Comparison of ENCODE assay signal across 12 cellular contexts in the genomic region with DNA sequence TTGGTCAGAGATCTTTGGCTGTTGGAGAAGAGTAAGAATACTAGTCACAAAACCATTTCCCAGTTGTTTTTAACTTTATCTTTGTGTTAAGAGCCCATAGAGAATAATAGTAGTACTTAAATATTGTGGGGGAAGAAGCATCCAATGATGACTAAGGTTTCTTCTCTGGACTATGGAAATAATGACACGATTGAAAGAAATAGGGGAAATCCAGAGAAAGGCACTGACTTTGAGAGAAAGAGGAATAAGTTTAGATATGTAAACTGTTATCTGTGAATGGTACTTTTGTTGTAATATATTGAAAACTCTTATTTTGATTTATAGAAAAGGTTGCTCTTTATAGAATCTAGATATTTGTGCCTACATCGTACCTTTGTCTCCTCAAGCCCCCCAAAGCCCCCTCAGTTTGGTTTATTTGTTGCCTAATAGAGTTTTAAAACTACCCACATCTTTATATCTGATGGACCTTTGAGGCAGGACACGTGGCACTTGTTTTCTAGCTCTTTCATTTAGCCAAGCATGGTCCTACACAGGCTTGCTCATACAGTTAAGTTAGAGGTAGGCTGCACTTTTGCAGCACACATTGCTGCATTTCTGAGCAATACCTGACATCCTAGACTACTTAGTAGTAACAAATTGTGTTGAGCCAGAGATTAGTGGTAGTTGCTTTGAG.
DNase-seq lines count a peak whose midpoint lies in the region; ATAC-seq, FAIRE-seq and TF ChIP-seq lines count a peak whose summit lies in the region.
"Had no signal": no experiment of that assay in that cellular context is flagged by ENCODE, and none has a peak within 500 bp of the region (broad histone marks: within the 10 kb centered on the region; RNA-seq: fewer than 3 reads in every experiment).

No MANE protein-coding gene starts in this region.

- no peak for DNase-seq in CD8-positive, alpha-beta T cell
- peak; percentile 75 for DNase-seq in GM23248
- DNase-seq in astrocyte (ENCODE audit: low read depth), result peak; percentile 53
- no peak for DNase-seq in natural killer cell treated with Interleukin-12 subunit alpha and Interleukin-12 subunit beta and Interleukin-15 and Interleukin-18, amount 100 ng/mL, for 72 hours (ENCODE audit: low spot score)
- DNase-seq in heart left ventricle, result no peak
- no peak for DNase-seq in NCI-H1048 (lab: John Stamatoyannopoulos, UW)
- DNase-seq in NK-92 treated with Interleukin-12 subunit alpha and Interleukin-12 subunit beta, amount 100 ng/mL, for 24 hours (lab: John Stamatoyannopoulos, UW), result no peak
- DNase-seq: DMS153, NCI-H1417, T-helper 9 cell had no signal

- peaks cover 4% of the 10 kb centered on the region for H3K9me3 Mint-ChIP-seq in CD8-positive, alpha-beta T cell
- no peaks in the 10 kb centered on the region for H3K9me3 Mint-ChIP-seq in astrocyte (ENCODE audit: unreplicated experiment)
- H3K9me3 Mint-ChIP-seq in natural killer cell treated with Interleukin-12 subunit alpha and Interleukin-12 subunit beta and Interleukin-15 and Interleukin-18, amount 100 ng/mL, for 72 hours, result no peaks in the 10 kb centered on the region

- no peaks in the 10 kb centered on the region for H3K9me2 ChIP-seq in GM23248 (ENCODE audit: insufficient read depth)

- peaks cover 17% of the 10 kb centered on the region for H3K4me1 ChIP-seq in CD8-positive, alpha-beta T cell (ENCODE audit: insufficient read depth, low read length)
- peaks cover 46% of the 10 kb centered on the region for H3K4me1 ChIP-seq in GM23248 (ENCODE audit: insufficient read depth)
- peaks cover 20% of the 10 kb centered on the region for H3K4me1 ChIP-seq in astrocyte (ENCODE audit: insufficient read depth, low read length)
- H3K4me1 ChIP-seq in heart left ventricle, result peaks cover 0 to 49% (median 27%) of the 10 kb centered on the region in 12 donors

- no peak overlapping the region for H3K4me2 ChIP-seq in GM23248 (ENCODE audit: unreplicated experiment)
- no peak overlapping the region for H3K4me2 ChIP-seq in astrocyte (ENCODE audit: low read length)

- peaks cover 35% of the 10 kb centered on the region for H3F3A ChIP-seq in GM23248 (ENCODE audit: insufficient read depth)

- H3K27ac ChIP-seq in CD8-positive, alpha-beta T cell (ENCODE audit: low read depth, low read length), result no peak overlapping the region
- H3K27ac ChIP-seq in GM23248, result peak overlapping the region; percentile 46
- H3K27ac ChIP-seq in astrocyte (ENCODE audit: low read depth, low read length), result no peak overlapping the region
- H3K27ac ChIP-seq in heart left ventricle, result peak overlapping the region in 1 of 12 donors; percentile 46

- WGBS in GM23248 (ENCODE audit: low coverage in 1 of 2, low lambda C conversion rate in 2 of 2, missing lambda C conversion rate in 2 of 2), 2 experiments, result 61 to 62% methylated on average over 3 of the region's 3 CpGs
- WGBS in heart left ventricle, 4 donors, result 69 to 78% (median 70%) methylated on average over 3 of the region's 3 CpGs

- H3K27me3 ChIP-seq in CD8-positive, alpha-beta T cell (ENCODE audit: insufficient read depth, low read length), result no peaks in the 10 kb centered on the region
- H3K27me3 ChIP-seq in GM23248 (replicated peaks; ENCODE audit: insufficient read depth) (no peaks in the 10 kb centered on the region), astrocyte (ENCODE audit: insufficient read depth, low read length) (no peaks in the 10 kb centered on the region), heart left ventricle (no peaks in the 10 kb centered on the region)
- H3K27me3 ChIP-seq: right atrium auricular region had no signal

- TF ChIP-seq CTCF in CD8-positive, alpha-beta T cell (IDR thresholded peaks at IDR 0.05), result no peak
- TF ChIP-seq CTCF in astrocyte (IDR thresholded peaks at IDR 0.05; ENCODE audit: insufficient read depth, low read depth, low read length), result no peak
- TF ChIP-seq CTCF in heart left ventricle (IDR thresholded peaks at IDR 0.05), result no peak

- POLR2A ChIA-PET in CD8-positive, alpha-beta T cell (lab: Charles Lee), result no interaction called here

- H3K9ac ChIP-seq in GM23248 (0 out of 2 replicates have a peak overlapping the region, but pooled peaks have one; percentile 15), astrocyte (ENCODE audit: low read length) (no peak overlapping the region)

- intact Hi-C loops in CD8-positive, alpha-beta T cell (cut with DNase I, micrococcal nuclease), result no loop called here
- intact Hi-C loops in heart left ventricle (cut with DNase I), result no loop called here

- CTCF ChIA-PET in CD8-positive, alpha-beta T cell (lab: Charles Lee), result no interaction called here

- peak overlapping the region; percentile 64 for H3K27ac Mint-ChIP-seq in CD8-positive, alpha-beta T cell
- H3K27ac Mint-ChIP-seq in astrocyte (ENCODE audit: unreplicated experiment), result no peak overlapping the region
- peak overlapping the region; percentile 37 to 69 for H3K27ac Mint-ChIP-seq in natural killer cell treated with Interleukin-12 subunit alpha and Interleukin-12 subunit beta and Interleukin-15 and Interleukin-18, amount 100 ng/mL, for 72 hours

- no peaks in the 10 kb centered on the region for H3K27me3 Mint-ChIP-seq in CD8-positive, alpha-beta T cell (ENCODE audit: low read depth)
- no peaks in the 10 kb centered on the region for H3K27me3 Mint-ChIP-seq in astrocyte (ENCODE audit: low read depth, unreplicated experiment)
- H3K27me3 Mint-ChIP-seq in natural killer cell treated with Interleukin-12 subunit alpha and Interleukin-12 subunit beta and Interleukin-15 and Interleukin-18, amount 100 ng/mL, for 72 hours, result no peaks in the 10 kb centered on the region

- H4K20me1 ChIP-seq in GM23248 (ENCODE audit: insufficient read depth), result no peaks in the 10 kb centered on the region
- H4K20me1 ChIP-seq in astrocyte (ENCODE audit: insufficient read depth, low read length), result peaks cover 19% of the 10 kb centered on the region

- TF ChIP-seq POLR2A in heart left ventricle (IDR thresholded peaks at IDR 0.05), result no peak

- no peak overlapping the region for H3K4me3 ChIP-seq in CD8-positive, alpha-beta T cell (ENCODE audit: low read depth, low read length)
- H3K4me3 ChIP-seq in GM23248 (no peak overlapping the region), astrocyte (ENCODE audit: insufficient read depth, low read depth, low read length) (no peak overlapping the region), heart left ventricle (no peak overlapping the region)
- H3K4me3 ChIP-seq: right atrium auricular region had no signal

- no peak for FAIRE-seq in astrocyte (lab: Jason Lieb, UNC)

- H3K4me1 Mint-ChIP-seq in CD8-positive, alpha-beta T cell (ENCODE audit: low read depth), result peaks cover 62% of the 10 kb centered on the region
- peaks cover 41% of the 10 kb centered on the region for H3K4me1 Mint-ChIP-seq in astrocyte (ENCODE audit: low read depth, unreplicated experiment)
- H3K4me1 Mint-ChIP-seq in natural killer cell treated with Interleukin-12 subunit alpha and Interleukin-12 subunit beta and Interleukin-15 and Interleukin-18, amount 100 ng/mL, for 72 hours (ENCODE audit: low read depth in 2 of 2), result peaks cover 28 to 41% of the 10 kb centered on the region in 2 donors

- ATAC-seq in CD8-positive, alpha-beta T cell, result no peak
- no peak for ATAC-seq in natural killer cell treated with Interleukin-12 subunit alpha and Interleukin-12 subunit beta and Interleukin-15 and Interleukin-18, amount 100 ng/mL, for 72 hours
- ATAC-seq in heart left ventricle (no peak), GM21619 (IDR thresholded peaks at IDR 0.05; ENCODE audit: unreplicated experiment) (no peak)

- no peaks in the 10 kb centered on the region for H3K36me3 ChIP-seq in CD8-positive, alpha-beta T cell (ENCODE audit: insufficient read depth, low read length)
- H3K36me3 ChIP-seq in GM23248 (ENCODE audit: low read depth) (peaks cover 7% of the 10 kb centered on the region), astrocyte (ENCODE audit: insufficient read depth, low read length) (no peaks in the 10 kb centered on the region), heart left ventricle (peaks cover 0 to 11% (median 0%) of the 10 kb centered on the region in 9 donors)
- H3K36me3 ChIP-seq: right atrium auricular region had no signal

- H3K4me3 Mint-ChIP-seq in CD8-positive, alpha-beta T cell, result no peak overlapping the region
- no peak overlapping the region for H3K4me3 Mint-ChIP-seq in astrocyte (ENCODE audit: unreplicated experiment)
- no peak overlapping the region for H3K4me3 Mint-ChIP-seq in natural killer cell treated with Interleukin-12 subunit alpha and Interleukin-12 subunit beta and Interleukin-15 and Interleukin-18, amount 100 ng/mL, for 72 hours

- no peak overlapping the region for H2AFZ ChIP-seq in GM23248
- no peak overlapping the region for H2AFZ ChIP-seq in astrocyte (ENCODE audit: low read depth, low read length)

- H3K9me3 ChIP-seq in CD8-positive, alpha-beta T cell (ENCODE audit: low read length), result no peaks in the 10 kb centered on the region
- no peaks in the 10 kb centered on the region for H3K9me3 ChIP-seq in GM23248 (ENCODE audit: low read depth)
- no peaks in the 10 kb centered on the region for H3K9me3 ChIP-seq in astrocyte (ENCODE audit: insufficient read depth, low read depth, low read length)
- no peaks in the 10 kb centered on the region for H3K9me3 ChIP-seq in heart left ventricle
- H3K9me3 ChIP-seq: right atrium auricular region had no signal

- H3K79me2 ChIP-seq in GM23248 (ENCODE audit: insufficient read depth) (peaks cover 88% of the 10 kb centered on the region), astrocyte (ENCODE audit: insufficient read depth, low read length) (peaks cover 57% of the 10 kb centered on the region)

- peaks cover 34% of the 10 kb centered on the region for H3K36me3 Mint-ChIP-seq in CD8-positive, alpha-beta T cell
- peaks cover 4% of the 10 kb centered on the region for H3K36me3 Mint-ChIP-seq in astrocyte (ENCODE audit: low read depth, unreplicated experiment)
- H3K36me3 Mint-ChIP-seq in natural killer cell treated with Interleukin-12 subunit alpha and Interleukin-12 subunit beta and Interleukin-15 and Interleukin-18, amount 100 ng/mL, for 72 hours, result peaks cover 4% of the 10 kb centered on the region

- in situ Hi-C loops in GM23248 (cut with MboI), result no loop called here

Comparison
In these comparisons a context has a peak if more than half of its experiments do, and no peak if none do; other contexts are left out.
1. DNase-seq: peak in GM23248 (single experiment) and astrocyte (single experiment); none in CD8-positive, alpha-beta T cell (0 of 7), natural killer cell treated with Interleukin-12 subunit alpha and Interleukin-12 subunit beta and Interleukin-15 and Interleukin-18, amount 100 ng/mL, for 72 hours (single experiment), heart left ventricle (0 of 5), NCI-H1048 (single experiment) and NK-92 treated with Interleukin-12 subunit alpha and Interleukin-12 subunit beta, amount 100 ng/mL, for 24 hours (single experiment).